ENCODE assay signal across 21 cellular contexts in the genomic region with DNA sequence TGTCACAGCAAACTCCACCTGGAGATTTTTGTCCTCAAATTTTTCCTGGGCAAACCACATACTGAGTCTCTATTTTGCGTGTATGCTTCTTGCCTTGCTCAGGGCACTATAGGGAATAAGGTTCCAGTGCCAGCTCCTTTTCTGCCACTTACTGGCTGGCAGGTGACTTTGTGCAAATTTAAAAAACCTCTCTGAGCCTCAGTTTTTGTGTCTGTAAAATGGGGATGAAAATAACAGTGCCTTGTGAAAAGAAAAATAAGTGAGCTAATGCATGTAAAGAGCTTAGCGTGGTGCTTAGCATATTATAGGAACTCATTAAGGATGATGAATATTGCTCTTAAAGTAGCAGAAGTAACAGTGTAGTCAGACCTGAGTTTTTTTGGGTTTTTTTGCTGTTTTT. TPM values are rescaled to one million over a fixed set of nuclear protein-coding genes. Genes with fewer than 3 reads are reported as not detected.
A peak's percentile ranks its signal among the peaks of the same experiment; 100 is the strongest.
DNase-seq lines count a peak whose midpoint lies in the region; ATAC-seq, FAIRE-seq and TF ChIP-seq lines count a peak whose summit lies in the region.
"Had no signal": no experiment of that assay in that cellular context is flagged by ENCODE, and none has a peak within 500 bp of the region (broad histone marks: within the 10 kb centered on the region; RNA-seq: fewer than 3 reads in every experiment).

No MANE protein-coding gene starts in this region.

- no peak overlapping the region for H2AFZ ChIP-seq in OCI-LY3 (ENCODE audit: low read depth, low read length)
- no peak overlapping the region for H2AFZ ChIP-seq in H1 (ENCODE audit: low read length)

- H3K4me1 Mint-ChIP-seq in stimulated activated memory B cell treated with anti-CD40 and anti-IgM and Interleukin-4, amounts not matched to agents 10 μg/mL and 1 μg/mL and 100 μg/mL, for 72 hours = peaks cover 16% of the 10 kb centered on the region
- H3K4me1 Mint-ChIP-seq: CD4-positive, alpha-beta memory T cell had no signal

- no peak for ATAC-seq in stimulated activated memory B cell treated with anti-CD40 and anti-IgM and Interleukin-4, amounts not matched to agents 10 μg/mL and 1 μg/mL and 100 μg/mL, for 72 hours
- ATAC-seq in HG02759 (IDR thresholded peaks at IDR 0.05; ENCODE audit: unreplicated experiment) = no peak
- no peak for ATAC-seq in foreskin keratinocyte

- H3K23ac ChIP-seq in H1 (ENCODE audit: insufficient read length) = no peak overlapping the region

- no peaks in the 10 kb centered on the region for H3K79me1 ChIP-seq in H1 (ENCODE audit: low read depth, low read length)

- peak overlapping the region; percentile 36 for H3K4me2 ChIP-seq in OCI-LY3 (ENCODE audit: low read length)
- no peak overlapping the region for H3K4me2 ChIP-seq in H1 (ENCODE audit: insufficient read depth in 1 of 2, low read depth in 2 of 2, low read length in 2 of 2)
- H3K4me2 ChIP-seq: GM23338 had no signal

- no peak overlapping the region for H2BK5ac ChIP-seq in H1 (ENCODE audit: low read depth, low read length)

- H2BK20ac ChIP-seq in H1 (ENCODE audit: low read length) = no peak overlapping the region

- no peak for TF ChIP-seq CTCF in OCI-LY3 (IDR thresholded peaks at IDR 0.05; ENCODE audit: low read depth, low read length)
- TF ChIP-seq CTCF in H1 (IDR thresholded peaks at IDR 0.05; ENCODE audit: control extremely low read depth in 1 of 3, insufficient read depth in 1 of 3, low read depth in 1 of 3, low read length in 3 of 3) = no peak
- TF ChIP-seq CTCF in foreskin keratinocyte (conservative IDR thresholded peaks at IDR 0.05) = no peak

- no peak overlapping the region for H2AK5ac ChIP-seq in H1 (ENCODE audit: low read depth, low read length)

- no peak overlapping the region for H3K56ac ChIP-seq in H1 (replicated peaks; ENCODE audit: insufficient read length, low read depth, low read length)

- H4K5ac ChIP-seq in H1 (ENCODE audit: insufficient read length, low read depth, low read length) = no peak overlapping the region

- H3K4me3 ChIP-seq in OCI-LY3 (ENCODE audit: low read length) (0 out of 2 replicates have a peak overlapping the region, but pooled peaks have one; percentile 1), H1 (ENCODE audit: extremely low read depth in 1 of 4, insufficient read depth in 2 of 4, low read depth in 3 of 4, low read length in 4 of 4) (no peak overlapping the region)
- H3K4me3 ChIP-seq: GM23338, HAP-1 had no signal

- peak overlapping the region; percentile 14 for H3K4me3 Mint-ChIP-seq in stimulated activated memory B cell treated with anti-CD40 and anti-IgM and Interleukin-4, amounts not matched to agents 10 μg/mL and 1 μg/mL and 100 μg/mL, for 72 hours
- H3K4me3 Mint-ChIP-seq: CD4-positive, alpha-beta memory T cell; GM23338; HFFc6 had no signal

- no peak for DNase-seq in H1 (ENCODE audit: low read depth in 1 of 2, low spot score in 2 of 2)
- no peak for DNase-seq in glomerular visceral epithelial cell (ENCODE audit: extremely low spot score)
- DNase-seq in foreskin keratinocyte = no peak
- DNase-seq: 8988T; Calu3; CD4-positive, alpha-beta memory T cell; COR-L47; DMS79 treated with DMSO at 0.1 percent for 48 hours; GF-D8; HFFc6 had no signal

- H3K27me3 Mint-ChIP-seq in stimulated activated memory B cell treated with anti-CD40 and anti-IgM and Interleukin-4, amounts not matched to agents 10 μg/mL and 1 μg/mL and 100 μg/mL, for 72 hours = no peaks in the 10 kb centered on the region

- H3K36me3 Mint-ChIP-seq in stimulated activated memory B cell treated with anti-CD40 and anti-IgM and Interleukin-4, amounts not matched to agents 10 μg/mL and 1 μg/mL and 100 μg/mL, for 72 hours = peaks cover 9% of the 10 kb centered on the region
- H3K36me3 Mint-ChIP-seq: CD4-positive, alpha-beta memory T cell had no signal

- TF ChIP-seq POLR2A in H1 (IDR thresholded peaks at IDR 0.05; ENCODE audit: control extremely low read depth in 1 of 2, low read depth in 2 of 2, low read length in 2 of 2) = no peak

- CTCF ChIA-PET in H1 (lab: Charles Lee; ENCODE audit: partially characterized antibody) = interaction anchor here (0.7 kb wide), 1 partner anchor 256 kb away, joined by 3 read pairs; no protein-coding TSS in a partner anchor

- no peak for FAIRE-seq in H1 (lab: Jason Lieb, UNC)
- FAIRE-seq: GM12891, GM18507 had no signal

- no peak for TF ChIP-seq RAD21 in H1 (IDR thresholded peaks at IDR 0.05 in 1 of 2, conservative IDR thresholded peaks at IDR 0.05 in 1 of 2; ENCODE audit: low read depth in 2 of 2, low read length in 2 of 2)

- peak overlapping the region; percentile 33; the same call in 1 of the 2 replicates for H3K9ac ChIP-seq in OCI-LY3 (ENCODE audit: low read length)
- H3K9ac ChIP-seq in H1 (replicated peaks in 1 of 4; ENCODE audit: extremely low read depth in 1 of 4, low read depth in 3 of 4, low read length in 3 of 4) = no peak overlapping the region

- H3K36me3 ChIP-seq in OCI-LY3 (replicated peaks; ENCODE audit: low read depth, low read length) (no peaks in the 10 kb centered on the region), H1 (ENCODE audit: control insufficient read depth in 2 of 4, insufficient read depth in 4 of 4, low read length in 3 of 4) (no peaks in the 10 kb centered on the region)
- H3K36me3 ChIP-seq: HAP-1 had no signal

- H3K9me3 ChIP-seq in OCI-LY3 (ENCODE audit: insufficient read depth, low read length) = no peaks in the 10 kb centered on the region
- H3K9me3 ChIP-seq in H1 (ENCODE audit: insufficient read depth in 2 of 2, low read depth in 1 of 2, low read length in 1 of 2) = no peaks in the 10 kb centered on the region
- H3K9me3 ChIP-seq: HAP-1 had no signal

- no peaks in the 10 kb centered on the region for H3K79me2 ChIP-seq in OCI-LY3 (ENCODE audit: low read length)
- no peaks in the 10 kb centered on the region for H3K79me2 ChIP-seq in H1 (ENCODE audit: control insufficient read depth in 1 of 2, insufficient read depth in 2 of 2, low read length in 2 of 2)

- H4K20me1 ChIP-seq in OCI-LY3 (ENCODE audit: insufficient read depth, low read length) (no peaks in the 10 kb centered on the region), H1 (replicated peaks in 1 of 2; ENCODE audit: control insufficient read depth in 1 of 2, insufficient read depth in 2 of 2, low read length in 2 of 2) (no peaks in the 10 kb centered on the region)

- peaks cover 16% of the 10 kb centered on the region for H3K4me1 ChIP-seq in OCI-LY3 (ENCODE audit: low read length)
- no peaks in the 10 kb centered on the region for H3K4me1 ChIP-seq in H1 (replicated peaks in 1 of 4; ENCODE audit: control insufficient read depth in 3 of 4, insufficient read depth in 4 of 4, low read length in 3 of 4)
- no peaks in the 10 kb centered on the region for H3K4me1 ChIP-seq in foreskin keratinocyte
- H3K4me1 ChIP-seq: HAP-1 had no signal

- no peak overlapping the region for H4K91ac ChIP-seq in H1 (replicated peaks; ENCODE audit: insufficient read length, low read length)

- H3K14ac ChIP-seq in H1 (ENCODE audit: insufficient read length) = no peak overlapping the region

- H3K4ac ChIP-seq in H1 (replicated peaks; ENCODE audit: insufficient read length, low read depth, low read length) = no peak overlapping the region

- H4K8ac ChIP-seq in H1 (ENCODE audit: extremely low read depth, insufficient read depth, low read length) = no peak overlapping the region

- H3K23me2 ChIP-seq in H1 (ENCODE audit: low read depth, low read length) = no peaks in the 10 kb centered on the region; the same call in 1 of the 2 replicates

- H3K27ac ChIP-seq in OCI-LY3 (ENCODE audit: low read length) (no peak overlapping the region), H1 (ENCODE audit: low read depth, low read length) (no peak overlapping the region), foreskin keratinocyte (no peak overlapping the region)

- no peak overlapping the region for H2BK15ac ChIP-seq in H1 (ENCODE audit: low read length)

- H3K27me3 ChIP-seq in OCI-LY3 (ENCODE audit: low read depth, low read length) = no peaks in the 10 kb centered on the region
- no peaks in the 10 kb centered on the region for H3K27me3 ChIP-seq in H1 (replicated peaks in 1 of 4; ENCODE audit: control insufficient read depth in 3 of 4, extremely low read depth in 1 of 4, insufficient read depth in 3 of 4, low read length in 3 of 4)
- H3K27me3 ChIP-seq in foreskin keratinocyte = no peaks in the 10 kb centered on the region

- POLR2A ChIA-PET in H1 (lab: Charles Lee; ENCODE audit: partially characterized antibody) = no interaction called here

- no peak overlapping the region for H2BK120ac ChIP-seq in H1 (replicated peaks; ENCODE audit: low read depth, low read length)

- no peak overlapping the region for H2BK12ac ChIP-seq in H1 (ENCODE audit: low read depth, low read length)

- peaks cover 3% of the 10 kb centered on the region for H3K9me3 Mint-ChIP-seq in stimulated activated memory B cell treated with anti-CD40 and anti-IgM and Interleukin-4, amounts not matched to agents 10 μg/mL and 1 μg/mL and 100 μg/mL, for 72 hours
- H3K9me3 Mint-ChIP-seq: GM23338 had no signal

- WGBS in H1 (ENCODE audit: extremely low coverage in 1 of 2, insufficient coverage in 1 of 2, insufficient read length in 1 of 2, insufficient replicate concordance in 2 of 2, low coverage in 1 of 2, low lambda C conversion rate in 2 of 2, missing lambda C conversion rate in 1 of 2), 2 experiments = 96% methylated on average over 2 of the region's 2 CpGs; no CpG with 5 or more reads in 1 of the 2 experiments

- H3K27ac Mint-ChIP-seq in stimulated activated memory B cell treated with anti-CD40 and anti-IgM and Interleukin-4, amounts not matched to agents 10 μg/mL and 1 μg/mL and 100 μg/mL, for 72 hours = peak overlapping the region; percentile 48
- H3K27ac Mint-ChIP-seq: CD4-positive, alpha-beta memory T cell; GM23338; HFFc6 had no signal

- TF ChIP-seq EP300 in H1 (IDR thresholded peaks at IDR 0.05; ENCODE audit: borderline replicate concordance in 1 of 2, low read depth in 2 of 2, low read length in 2 of 2) = no peak

- H3K18ac ChIP-seq in H1 (ENCODE audit: extremely low read depth, low read length) = no peak overlapping the region

TF ChIP-seq in H1, 55 proteins besides CTCF, POLR2A, EP300 and RAD21 (continues in another document):
- no peak for TF ChIP-seq TEAD4 (IDR thresholded peaks at IDR 0.05; ENCODE audit: low read depth, low read length)
- no peak for TF ChIP-seq NANOG (IDR thresholded peaks at IDR 0.05; ENCODE audit: insufficient read depth, low read depth, low read length, poor library complexity, severe bottlenecking)
- TF ChIP-seq EZH2 (IDR thresholded peaks at IDR 0.05; ENCODE audit: low read depth, low read length, severe bottlenecking) = no peak

RNA-seq across cellular contexts. Expression of a gene that starts 19.9 kb away (rescaled TPM):
- total RNA-seq in H1 (2021; fragmentation: NEBNext Ultra II Directional; extraction: Animal tissue kit (Norgen Biotek cat#: 25700)) = 0.35 and 1.2 TPM in 2 replicates
- 0.88 and 1.5 TPM in 2 replicates for polyA plus RNA-seq in H1 (2011; rRNA removed)
- 0.98 TPM for polyA plus RNA-seq in H1 (2011; cell fraction: cytosol; rRNA removed)
- polyA plus RNA-seq in H1 (2011; cell fraction: nucleus; rRNA removed) = 2.6 TPM
- polyA plus RNA-seq in H1 (2012, experiment 1 of 2) = 0.57 to 0.83 TPM (median 0.64 TPM) in 3 of 4 replicates, not detected in the other
- not detected for polyA plus RNA-seq in H1 (2012, experiment 2 of 2)
- polyA plus RNA-seq in H1 (2013, experiment 1 of 2) = 0.18 TPM
- 0.29 TPM for polyA plus RNA-seq in H1 (2013, experiment 2 of 2)
- 0.63 and 1.5 TPM in 2 replicates for polyA minus RNA-seq in H1 (2011; rRNA and poly(A)+ RNA removed)
- not detected for polyA minus RNA-seq in H1 (2011; cell fraction: cytosol; rRNA and poly(A)+ RNA removed)
- polyA minus RNA-seq in H1 (2011; cell fraction: nucleus; rRNA and poly(A)+ RNA removed) = 0.80 TPM
- not detected in 2 replicates for total RNA-seq in foreskin keratinocyte
- not detected in 2 replicates for polyA plus RNA-seq in foreskin keratinocyte
- total RNA-seq: A673; Calu3; CD4-positive, alpha-beta memory T cell; Daoy; G401; GM23338; HFFc6 had no signal
- polyA plus RNA-seq: BJ; CD4-positive, alpha-beta memory T cell; GM23338 had no signal
